1 cellular context compared by ENCODE assay signal in genomic region chr17:68413597-68414560, GRCh38.
TF ChIP-seq lines count a peak whose summit lies in the region.

No MANE protein-coding gene starts in this region.

TF ChIP-seq in K562, 482 proteins besides CTCF, POLR2A, EP300 and RAD21:
- 0 out of 2 replicates have a peak, but pooled peaks have one; percentile 20 for TF ChIP-seq ATF7 (IDR thresholded peaks at IDR 0.05)
- TF ChIP-seq CEBPB (tag; IDR thresholded peaks at IDR 0.05) = peak; percentile 59
- peak; percentile 27; the same call in 1 of the 2 replicates for TF ChIP-seq PKNOX1 (IDR thresholded peaks at IDR 0.05)
- TF ChIP-seq NRF1 (conservative IDR thresholded peaks at IDR 0.05 in 1 of 2, IDR thresholded peaks at IDR 0.05 in 1 of 2) = peak; percentile 39 to 59
- TF ChIP-seq L3MBTL2 (IDR thresholded peaks at IDR 0.05) = peak; percentile 29; the same call in 1 of the 2 replicates
- TF ChIP-seq TRIM24 (IDR thresholded peaks at IDR 0.05) = 0 out of 4 replicates have a peak, but pooled peaks of 1 of the 2 experiments have one; percentile 20
- peak; percentile 85 for TF ChIP-seq ZNF324 (CRISPR knock-in tag; IDR thresholded peaks at IDR 0.05)
- peak; percentile 41; the same call in 1 of the 2 replicates for TF ChIP-seq SMAD4 (CRISPR knock-in tag; conservative IDR thresholded peaks at IDR 0.05)
- TF ChIP-seq CXXC5 (CRISPR knock-in tag; IDR thresholded peaks at IDR 0.05) = peak; percentile 46; the same call in 1 of the 2 replicates
- 0 out of 2 replicates have a peak, but pooled peaks have one; percentile 38 for TF ChIP-seq EGR1 (conservative IDR thresholded peaks at IDR 0.05)
- peak in 1 of 2 experiments; percentile 47; a peak in 2 of 4 replicates for TF ChIP-seq MAZ (CRISPR knock-in tag; conservative IDR thresholded peaks at IDR 0.05 in 1 of 2, IDR thresholded peaks at IDR 0.05 in 1 of 2)
